ENCODE assay signal across 24 cellular contexts in the genomic region with DNA sequence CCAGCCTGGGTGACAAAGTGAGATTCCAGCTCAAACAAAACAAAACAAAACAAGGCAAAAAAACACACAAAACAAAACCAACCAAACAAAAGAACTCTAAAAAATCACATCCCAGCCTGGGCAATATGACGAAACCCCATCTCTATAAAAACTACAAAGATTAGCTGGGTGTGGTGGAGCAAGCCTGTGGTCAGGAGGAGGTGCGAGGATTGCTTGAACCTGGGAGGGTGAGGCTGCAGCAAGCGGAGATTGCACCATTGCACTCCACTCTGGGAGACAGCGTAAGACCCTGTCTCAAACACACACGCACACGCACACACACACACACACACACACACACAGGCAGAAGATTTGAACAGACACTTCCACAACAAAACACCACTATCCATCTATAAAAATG.
DNase-seq lines count a peak whose midpoint lies in the region; ATAC-seq and TF ChIP-seq lines count a peak whose summit lies in the region.
"Had no signal": no experiment of that assay in that cellular context is flagged by ENCODE, and none has a peak within 500 bp of the region (broad histone marks: within the 10 kb centered on the region; RNA-seq: fewer than 3 reads in every experiment).

No MANE protein-coding gene starts in this region.

- peak; percentile 54 for DNase-seq in NK-92 treated with Interleukin-12 subunit alpha and Interleukin-12 subunit beta, amount 100 ng/mL, for 24 hours (lab: John Stamatoyannopoulos, UW)
- no peak for DNase-seq in NK-92 (lab: John Stamatoyannopoulos, UW; ENCODE audit: unreplicated experiment)
- DNase-seq in CD4-positive, alpha-beta T cell: no peak
- peak; percentile 89 for DNase-seq in NOMO-1 treated with dmso at 0.1 percent for 144 hours (lab: John Stamatoyannopoulos, UW; ENCODE audit: unreplicated experiment)
- DNase-seq in mucosa of descending colon: no peak
- DNase-seq in cerebellar nuclear complex (lab: John Stamatoyannopoulos, UW): no peak
- DNase-seq: activated CD4-positive, alpha-beta memory T cell treated with anti-CD3 and anti-CD28 coated beads for 36 hours; activated gamma-delta T cell treated with Interleukin-2 at 50 U/mL for 16 hours; AML-193; EL; glutamatergic neuron; NCI-H1436 treated with DMSO at 0.1 percent for 48 hours; NCI-H526; Right ventricle myocardium superior; stimulated activated naive B cell treated with anti-CD40 and anti-IgM and Interleukin-4, amounts not matched to agents 10 μg/mL and 1 μg/mL and 100 μg/mL, for 72 hours had no signal

- H3K36me3 Mint-ChIP-seq in CD4-positive, alpha-beta T cell (ENCODE audit: low read depth): peaks cover 44% of the 10 kb centered on the region

- H3K9me3 Mint-ChIP-seq in CD4-positive, alpha-beta T cell: no peaks in the 10 kb centered on the region
- H3K9me3 Mint-ChIP-seq: activated CD4-positive, alpha-beta memory T cell treated with anti-CD3 and anti-CD28 coated beads for 36 hours; mesothelial cell of epicardium; neural crest cell; stimulated activated naive B cell treated with anti-CD40 and anti-IgM and Interleukin-4, amounts not matched to agents 10 μg/mL and 1 μg/mL and 100 μg/mL, for 72 hours had no signal

- H3K36me3 ChIP-seq in mucosa of descending colon (ENCODE audit: low read depth): no peaks in the 10 kb centered on the region

- no peak for TF ChIP-seq CTCF in CD4-positive, alpha-beta T cell (IDR thresholded peaks at IDR 0.05)
- no peak for TF ChIP-seq CTCF in mucosa of descending colon (IDR thresholded peaks at IDR 0.05)

- no peak overlapping the region for H3K4me3 ChIP-seq in mucosa of descending colon
- H3K4me3 ChIP-seq: tibial nerve had no signal

- peak overlapping the region; percentile 56 for H3K4me3 Mint-ChIP-seq in CD4-positive, alpha-beta T cell
- H3K4me3 Mint-ChIP-seq: activated CD4-positive, alpha-beta memory T cell treated with anti-CD3 and anti-CD28 coated beads for 36 hours; mesothelial cell of epicardium; neural crest cell; stimulated activated naive B cell treated with anti-CD40 and anti-IgM and Interleukin-4, amounts not matched to agents 10 μg/mL and 1 μg/mL and 100 μg/mL, for 72 hours had no signal

- no peaks in the 10 kb centered on the region for H3K9me3 ChIP-seq in CD4-positive, alpha-beta T cell (ENCODE audit: control insufficient read depth, low read length)
- no peaks in the 10 kb centered on the region for H3K9me3 ChIP-seq in mucosa of descending colon
- H3K9me3 ChIP-seq: tibial nerve had no signal

- POLR2A ChIA-PET in CD4-positive, alpha-beta T cell (lab: Charles Lee): interaction anchor here (1.0 to 3.5 kb wide), 3 partner anchors 8 to 72 kb away, joined by 3 to 18 read pairs (median 3); no protein-coding TSS in a partner anchor

- peaks cover 54% of the 10 kb centered on the region for H3K4me1 Mint-ChIP-seq in CD4-positive, alpha-beta T cell (ENCODE audit: low read depth)

- peak; percentile 83 for ATAC-seq in CD4-positive, alpha-beta T cell (ENCODE audit: poor library complexity)
- ATAC-seq in mucosa of descending colon (peak; percentile 65), GM18520 (IDR thresholded peaks at IDR 0.05; ENCODE audit: unreplicated experiment) (no peak), GM21619 (IDR thresholded peaks at IDR 0.05; ENCODE audit: unreplicated experiment) (no peak)
- ATAC-seq: HCT116; left lobe of liver; stimulated activated naive B cell treated with anti-CD40 and anti-IgM and Interleukin-4, amounts not matched to agents 10 μg/mL and 1 μg/mL and 100 μg/mL, for 72 hours had no signal

- no peaks in the 10 kb centered on the region for H3K27me3 ChIP-seq in CD4-positive, alpha-beta T cell (ENCODE audit: control insufficient read depth, insufficient read depth, low read length)
- H3K27me3 ChIP-seq: tibial nerve had no signal

- no peaks in the 10 kb centered on the region for H3K27me3 Mint-ChIP-seq in CD4-positive, alpha-beta T cell
- H3K27me3 Mint-ChIP-seq: activated CD4-positive, alpha-beta memory T cell treated with anti-CD3 and anti-CD28 coated beads for 36 hours; progenitor cell of endocrine pancreas had no signal

- H3K27ac ChIP-seq in CD4-positive, alpha-beta T cell (ENCODE audit: low read depth, low read length): no peak overlapping the region
- H3K27ac ChIP-seq: 22Rv1, tibial nerve had no signal

- intact Hi-C loops in CD4-positive, alpha-beta T cell (cut with DNase I, micrococcal nuclease): no loop called here
- intact Hi-C loops in mucosa of descending colon (cut with DNase I, micrococcal nuclease): no loop called here

- CTCF ChIA-PET in CD4-positive, alpha-beta T cell (lab: Charles Lee): no interaction called here

- peak overlapping the region; percentile 90 for H3K27ac Mint-ChIP-seq in CD4-positive, alpha-beta T cell
- H3K27ac Mint-ChIP-seq: activated CD4-positive, alpha-beta memory T cell treated with anti-CD3 and anti-CD28 coated beads for 36 hours; mesothelial cell of epicardium; progenitor cell of endocrine pancreas; stimulated activated naive B cell treated with anti-CD40 and anti-IgM and Interleukin-4, amounts not matched to agents 10 μg/mL and 1 μg/mL and 100 μg/mL, for 72 hours had no signal

- H3K4me1 ChIP-seq in mucosa of descending colon (ENCODE audit: low read depth): peaks cover 6% of the 10 kb centered on the region
- H3K4me1 ChIP-seq: tibial nerve had no signal

Comparison
In these comparisons a context has a peak if more than half of its experiments do, and no peak if none do; other contexts are left out.
1. DNase-seq: peak in NK-92 treated with Interleukin-12 subunit alpha and Interleukin-12 subunit beta, amount 100 ng/mL, for 24 hours (single experiment) and NOMO-1 treated with dmso at 0.1 percent for 144 hours (single experiment); none in NK-92 (single experiment), CD4-positive, alpha-beta T cell (0 of 10), mucosa of descending colon (0 of 3) and cerebellar nuclear complex (0 of 2).
2. ATAC-seq: peak in CD4-positive, alpha-beta T cell (single experiment) and mucosa of descending colon (single experiment); none in GM18520 (single experiment) and GM21619 (single experiment).